ENCODE assay signal across 1 cellular context in the genomic region with DNA sequence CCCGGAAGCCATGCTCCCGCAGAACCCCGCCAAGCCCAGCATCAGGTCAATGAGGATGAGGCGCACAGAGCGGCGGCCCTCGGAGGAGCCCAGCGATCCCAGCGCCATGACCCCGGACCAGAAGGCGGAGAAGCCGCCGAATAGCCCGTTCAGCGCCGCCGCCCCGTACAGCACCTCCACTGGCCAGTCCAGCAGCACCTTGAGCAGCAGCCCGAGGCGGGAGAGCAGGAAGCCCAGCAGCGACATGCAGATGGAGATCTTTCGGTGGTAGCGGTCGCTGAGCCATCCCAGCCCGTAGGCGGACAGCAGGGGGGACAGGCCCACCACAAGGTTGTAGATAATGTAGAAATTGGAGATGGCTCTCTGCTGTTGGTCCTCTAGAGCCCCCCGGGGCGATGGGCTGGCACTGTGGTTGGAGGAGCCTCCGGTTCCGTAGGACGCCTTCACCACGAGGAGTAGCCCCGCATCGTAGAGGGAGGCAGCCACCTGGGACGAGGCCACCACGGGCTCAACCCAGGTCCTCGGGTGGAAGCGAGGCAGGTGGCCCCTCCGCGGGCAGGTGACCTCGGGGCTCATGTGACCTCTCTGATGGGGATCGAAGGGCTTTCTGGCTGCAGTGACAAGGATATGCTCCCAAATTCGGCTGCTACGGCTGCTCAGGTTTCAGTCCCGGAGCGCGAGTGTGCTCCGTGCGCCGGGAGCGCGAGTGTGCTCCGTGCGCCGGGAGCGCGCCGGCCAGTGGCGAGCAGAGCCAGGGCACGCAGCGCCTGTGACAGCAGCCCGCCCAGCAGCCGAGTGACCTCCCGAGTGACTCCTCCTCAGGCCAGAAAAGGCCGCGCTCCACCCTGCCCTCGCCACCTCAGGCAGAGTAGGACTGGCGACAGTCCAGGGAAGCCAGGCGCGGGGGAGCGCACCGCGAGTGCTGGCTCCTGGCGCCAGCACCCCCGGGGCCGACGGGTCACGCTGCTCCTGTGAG.
TF ChIP-seq lines count a peak whose summit lies in the region.

SLC46A2 (minus strand) TSS at position 771 of the 976 bp plus-strand sequence; CDS start at position 576, 195 bp downstream.

TF ChIP-seq in SK-N-SH, 30 proteins besides CTCF, POLR2A, EP300 and RAD21 (continued from another document):
- TF ChIP-seq EZH2phosphoT487 (IDR thresholded peaks at IDR 0.05; ENCODE audit: borderline replicate concordance, low read depth) (no peak), POLR2AphosphoS5 (IDR thresholded peaks at IDR 0.05; ENCODE audit: low read depth, low read length) (no peak), FOXJ3 (CRISPR knock-in tag; IDR thresholded peaks at IDR 0.05) (no peak), TCF12 (IDR thresholded peaks at IDR 0.05) (no peak), ELF1 (IDR thresholded peaks at IDR 0.05) (no peak), YY1 (IDR thresholded peaks at IDR 0.05; ENCODE audit: low read depth) (no peak), NFIC (IDR thresholded peaks at IDR 0.05; ENCODE audit: borderline replicate concordance) (no peak), TAF1 (IDR thresholded peaks at IDR 0.05; ENCODE audit: borderline replicate concordance, low read depth, low read length) (no peak)
